Comparison of ENCODE assay signal across 9 cellular contexts in the genomic region with DNA sequence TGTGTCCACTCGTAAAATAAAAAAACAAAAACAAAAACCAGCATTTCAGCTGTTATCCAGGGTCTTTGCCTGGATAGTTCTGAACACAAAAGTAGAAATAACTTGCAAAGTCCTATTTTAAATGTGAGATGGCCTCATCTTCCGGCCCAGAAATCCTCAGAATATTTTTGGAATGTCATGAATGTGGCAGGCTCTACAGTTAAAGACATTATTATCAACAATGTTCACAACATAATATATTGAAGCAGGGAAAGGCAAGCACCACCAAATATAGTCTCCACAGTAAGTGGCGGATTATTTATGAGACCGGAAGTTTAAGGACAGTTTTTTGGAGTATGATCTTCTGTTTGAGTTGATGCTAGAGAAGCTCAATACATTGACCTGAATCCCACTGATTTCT. TPM values are rescaled to one million over a fixed set of nuclear protein-coding genes. Genes with fewer than 3 reads are reported as not detected.
DNase-seq lines count a peak whose midpoint lies in the region; ATAC-seq, FAIRE-seq and TF ChIP-seq lines count a peak whose summit lies in the region.
"Had no signal": no experiment of that assay in that cellular context is flagged by ENCODE, and none has a peak within 500 bp of the region (broad histone marks: within the 10 kb centered on the region; RNA-seq: fewer than 3 reads in every experiment).

No MANE protein-coding gene starts in this region.

- TF ChIP-seq CTCF in HepG2 (CRISPR knock-in tag; IDR thresholded peaks at IDR 0.05) (no peak), type B pancreatic cell (conservative IDR thresholded peaks at IDR 0.05) (no peak)

- H3K27me3 Mint-ChIP-seq in activated naive CD4-positive, alpha-beta T cell treated with anti-CD3 and anti-CD28 coated beads, Interleukin-2, amount 50 U/mL, for 24 hours: peaks cover 11% of the 10 kb centered on the region
- no peaks in the 10 kb centered on the region for H3K27me3 Mint-ChIP-seq in type B pancreatic cell

- no peak for TF ChIP-seq EP300 in HepG2 (IDR thresholded peaks at IDR 0.05; ENCODE audit: low read depth in 2 of 2, low read length in 2 of 2)
- TF ChIP-seq EP300 in HepG2 (CRISPR knock-in tag; IDR thresholded peaks at IDR 0.05; ENCODE audit: borderline replicate concordance): no peak

- CTCF ChIA-PET in HepG2 (lab: Yijun Ruan, JAX; ENCODE audit: low intra/inter-chr PET ratio, low total read pairs): no interaction called here

- FAIRE-seq in HepG2 (lab: Jason Lieb, UNC) (no peak), urothelium cell line (lab: Jason Lieb, UNC) (no peak)

- intact Hi-C loops in HepG2 (cut with micrococcal nuclease; ENCODE audit: unreplicated experiment): no loop called here

- peaks cover 51% of the 10 kb centered on the region for H3K4me1 ChIP-seq in HepG2 (ENCODE audit: insufficient read depth, low read length)

- no peak for DNase-seq in activated naive CD4-positive, alpha-beta T cell treated with anti-CD3 and anti-CD28 coated beads, Interleukin-2, amount 50 U/mL, for 72 hours (ENCODE audit: low spot score in 2 of 2)
- DNase-seq in amniotic epithelial cell (ENCODE audit: low read depth): peak; percentile 55
- DNase-seq in HepG2 (ENCODE audit: low spot score): no peak
- no peak for DNase-seq in type B pancreatic cell (ENCODE audit: extremely low spot score, unreplicated experiment)
- DNase-seq in SHP77 (lab: John Stamatoyannopoulos, UW): no peak
- DNase-seq in urothelium cell line (ENCODE audit: low spot score): no peak
- DNase-seq in SW 1271 (lab: John Stamatoyannopoulos, UW): no peak

- H3K27ac ChIP-seq in HepG2 (ENCODE audit: extremely low read length, insufficient read depth, low read length): peak overlapping the region; percentile 86
- H3K27ac ChIP-seq: epithelial cell of prostate had no signal

- ATAC-seq in activated naive CD4-positive, alpha-beta T cell treated with anti-CD3 and anti-CD28 coated beads, Interleukin-2, amount 50 U/mL, for 72 hours: no peak
- ATAC-seq in HepG2: no peak

- peaks cover 15% of the 10 kb centered on the region for H3K4me1 Mint-ChIP-seq in activated naive CD4-positive, alpha-beta T cell treated with anti-CD3 and anti-CD28 coated beads, Interleukin-2, amount 50 U/mL, for 24 hours
- peaks cover 34% of the 10 kb centered on the region for H3K4me1 Mint-ChIP-seq in type B pancreatic cell (ENCODE audit: unreplicated experiment)

- H3K27me3 ChIP-seq in HepG2 (ENCODE audit: control insufficient read depth in 1 of 2, insufficient read depth in 2 of 2, low read length in 2 of 2): no peaks in the 10 kb centered on the region

- H3K9me3 ChIP-seq in HepG2 (ENCODE audit: low read length): no peaks in the 10 kb centered on the region

- H3K9ac ChIP-seq in HepG2 (ENCODE audit: insufficient read depth, low read depth, low read length): peak overlapping the region; percentile 95

- peak overlapping the region; percentile 90 for H3K4me2 ChIP-seq in HepG2 (ENCODE audit: low read depth, low read length)

- in situ Hi-C loops in HepG2 (cut with HindIII; ENCODE audit: extremely low pct_ligation_motif_present, low pct_unique_long_range_greater_than_20kb): no loop called here

- POLR2A ChIA-PET in HepG2 (lab: Yijun Ruan, JAX): interaction anchor here (1.0 to 1.6 kb wide), 7 partner anchors 10 to 365 kb away, joined by 3 to 7 read pairs (median 3); no protein-coding TSS in a partner anchor

- H3K9me3 Mint-ChIP-seq in activated naive CD4-positive, alpha-beta T cell treated with anti-CD3 and anti-CD28 coated beads, Interleukin-2, amount 50 U/mL, for 24 hours: no peaks in the 10 kb centered on the region
- no peaks in the 10 kb centered on the region for H3K9me3 Mint-ChIP-seq in activated naive CD4-positive, alpha-beta T cell treated with anti-CD3 and anti-CD28 coated beads, Interleukin-2, amount 50 U/mL, for 72 hours
- H3K9me3 Mint-ChIP-seq in type B pancreatic cell: peaks cover 6% of the 10 kb centered on the region

- 67% methylated on average over 4 of the region's 4 CpGs for WGBS in HepG2 (ENCODE audit: low lambda C conversion rate)

- H3K27ac Mint-ChIP-seq in activated naive CD4-positive, alpha-beta T cell treated with anti-CD3 and anti-CD28 coated beads, Interleukin-2, amount 50 U/mL, for 24 hours: no peak overlapping the region
- H3K27ac Mint-ChIP-seq in activated naive CD4-positive, alpha-beta T cell treated with anti-CD3 and anti-CD28 coated beads, Interleukin-2, amount 50 U/mL, for 72 hours: no peak overlapping the region
- H3K27ac Mint-ChIP-seq in type B pancreatic cell: peak overlapping the region; percentile 95

- no peak for TF ChIP-seq RAD21 in HepG2 (CRISPR knock-in tag; IDR thresholded peaks at IDR 0.05)

- H3K36me3 ChIP-seq in HepG2 (replicated peaks in 1 of 2; ENCODE audit: control insufficient read depth in 1 of 2, insufficient read depth in 2 of 2, low read length in 2 of 2): no peaks in the 10 kb centered on the region; a peak in 1 of 5 replicates

- TSS peak; percentile 86 for BruUV-seq in HepG2 (replicated peaks; lab: Mats Ljungman, UMichigan)

- H3K79me2 ChIP-seq in HepG2 (ENCODE audit: insufficient read depth, low read length): peaks cover 13% of the 10 kb centered on the region

- H3K4me3 ChIP-seq in HepG2 (replicated peaks in 1 of 3; ENCODE audit: insufficient read depth in 1 of 3, low read depth in 2 of 3, low read length in 3 of 3): peak overlapping the region; percentile 62 to 79 (median 71); a peak in 5 of 6 replicates

- no peaks in the 10 kb centered on the region for H4K20me1 ChIP-seq in HepG2 (ENCODE audit: insufficient read depth, low read length)

- TF ChIP-seq POLR2A in HepG2 (IDR thresholded peaks at IDR 0.05; ENCODE audit: insufficient read depth in 1 of 2, low read depth in 2 of 2, low read length in 2 of 2): no peak

- no peaks in the 10 kb centered on the region for H3K36me3 Mint-ChIP-seq in activated naive CD4-positive, alpha-beta T cell treated with anti-CD3 and anti-CD28 coated beads, Interleukin-2, amount 50 U/mL, for 24 hours
- no peaks in the 10 kb centered on the region for H3K36me3 Mint-ChIP-seq in activated naive CD4-positive, alpha-beta T cell treated with anti-CD3 and anti-CD28 coated beads, Interleukin-2, amount 50 U/mL, for 72 hours
- H3K36me3 Mint-ChIP-seq in type B pancreatic cell: peaks cover 5% of the 10 kb centered on the region

- H3K4me3 Mint-ChIP-seq in activated naive CD4-positive, alpha-beta T cell treated with anti-CD3 and anti-CD28 coated beads, Interleukin-2, amount 50 U/mL, for 24 hours: peak overlapping the region; percentile 85
- peak overlapping the region; percentile 91 for H3K4me3 Mint-ChIP-seq in type B pancreatic cell

- H2AFZ ChIP-seq in HepG2 (ENCODE audit: low read length): no peak overlapping the region

TF ChIP-seq in HepG2, 621 proteins besides CTCF, POLR2A, EP300 and RAD21 (continues in another document):
- no peak for TF ChIP-seq FOXA1 (IDR thresholded peaks at IDR 0.05)
- no peak for TF ChIP-seq FOXA1 (CRISPR knock-in tag; IDR thresholded peaks at IDR 0.05)
- TF ChIP-seq CHCHD3 (CRISPR knock-in tag; IDR thresholded peaks at IDR 0.05): no peak
- TF ChIP-seq PHB2 (IDR thresholded peaks at IDR 0.05; ENCODE audit: partially characterized antibody): no peak
- no peak for TF ChIP-seq ZNF879 (CRISPR knock-in tag; IDR thresholded peaks at IDR 0.05)
- TF ChIP-seq ZNF207 (IDR thresholded peaks at IDR 0.05; ENCODE audit: borderline replicate concordance): no peak
- TF ChIP-seq, protein P1, sequence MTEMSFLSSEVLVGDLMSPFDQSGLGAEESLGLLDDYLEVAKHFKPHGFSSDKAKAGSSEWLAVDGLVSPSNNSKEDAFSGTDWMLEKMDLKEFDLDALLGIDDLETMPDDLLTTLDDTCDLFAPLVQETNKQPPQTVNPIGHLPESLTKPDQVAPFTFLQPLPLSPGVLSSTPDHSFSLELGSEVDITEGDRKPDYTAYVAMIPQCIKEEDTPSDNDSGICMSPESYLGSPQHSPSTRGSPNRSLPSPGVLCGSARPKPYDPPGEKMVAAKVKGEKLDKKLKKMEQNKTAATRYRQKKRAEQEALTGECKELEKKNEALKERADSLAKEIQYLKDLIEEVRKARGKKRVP (CRISPR knock-in tag; IDR thresholded peaks at IDR 0.05): no peak
- no peak for TF ChIP-seq ZC3H4 (CRISPR knock-in tag; IDR thresholded peaks at IDR 0.05; ENCODE audit: borderline replicate concordance)
- no peak for TF ChIP-seq CEBPB (IDR thresholded peaks at IDR 0.05; ENCODE audit: borderline replicate concordance, low read depth, low read length)
- TF ChIP-seq SAFB2 (CRISPR knock-in tag; IDR thresholded peaks at IDR 0.05; ENCODE audit: borderline replicate concordance, low read depth): no peak
- TF ChIP-seq SMARCC2 (IDR thresholded peaks at IDR 0.05): no peak
- no peak for TF ChIP-seq NFATC3 (CRISPR knock-in tag; IDR thresholded peaks at IDR 0.05)

RNA-seq across cellular contexts. Expression of gene C1orf198, which starts 1.2 kb away (rescaled TPM):
- 1 to 10 TPM; 5.4 to 8.8 TPM for total RNA-seq in activated naive CD4-positive, alpha-beta T cell treated with anti-CD3 and anti-CD28 coated beads, Interleukin-2, amount 50 U/mL, for 72 hours
- total RNA-seq in HepG2 (2016; rRNA removed; fragmentation: Illumina TruSeq; extraction: Trizol) (13.4 and 16.0 TPM in 2 replicates), type B pancreatic cell (ENCODE audit: low replicate concordance) (42.1 and 62.5 TPM in 2 replicates)
- total RNA-seq in HepG2 (2016; cell fraction: cytosol; rRNA removed; fragmentation: Illumina TruSeq; extraction: Trizol; ENCODE audit: low read depth): 1.5 and 2.5 TPM in 2 replicates
- total RNA-seq in HepG2 (2016; cell fraction: insoluble cytoplasmic fraction; rRNA removed; fragmentation: Illumina TruSeq; extraction: Trizol): 13.4 and 14.5 TPM in 2 replicates
- 8.6 and 8.8 TPM in 2 replicates for total RNA-seq in HepG2 (2016; cell fraction: membrane; rRNA removed; fragmentation: Illumina TruSeq; extraction: Trizol)
- total RNA-seq in HepG2 (2016; cell fraction: nucleus; rRNA removed; fragmentation: Illumina TruSeq; extraction: Trizol): 8.3 and 9.9 TPM in 2 replicates
- polyA plus RNA-seq in HepG2 (2011; rRNA removed): 12.7 and 13.7 TPM in 2 replicates
- 11.3 and 13.6 TPM in 2 replicates for polyA plus RNA-seq in HepG2 (2011; cell fraction: cytosol; rRNA removed)
- 16.2 and 18.1 TPM in 2 replicates for polyA plus RNA-seq in HepG2 (2011; cell fraction: nucleus; rRNA removed)
- polyA plus RNA-seq in HepG2 (2012): 8.9 and 9.1 TPM in 2 replicates
- 1.5 and 1.6 TPM in 2 replicates for polyA plus RNA-seq in HepG2 (2016; cell fraction: cytosol; fragmentation: Illumina TruSeq; extraction: Trizol; ENCODE audit: low read depth)
- polyA plus RNA-seq in HepG2 (2016; cell fraction: insoluble cytoplasmic fraction; fragmentation: Illumina TruSeq; extraction: Trizol; ENCODE audit: low read depth): 19.1 and 21.4 TPM in 2 replicates
- polyA plus RNA-seq in HepG2 (2016; cell fraction: membrane; fragmentation: Illumina TruSeq; extraction: Trizol; ENCODE audit: low read depth): 6.0 and 6.2 TPM in 2 replicates
- polyA plus RNA-seq in HepG2 (2016; cell fraction: nucleus; fragmentation: Illumina TruSeq; extraction: Trizol; ENCODE audit: insufficient read depth, low read depth): 16.8 and 17.0 TPM in 2 replicates
- polyA minus RNA-seq in HepG2 (2011; rRNA and poly(A)+ RNA removed; ENCODE audit: low replicate concordance): 15.9 and 27.8 TPM in 2 replicates
- polyA minus RNA-seq in HepG2 (2011; cell fraction: cytosol; rRNA and poly(A)+ RNA removed): 14.3 and 14.7 TPM in 2 replicates
- polyA minus RNA-seq in HepG2 (2011; cell fraction: nucleus; rRNA and poly(A)+ RNA removed): 12.6 and 12.7 TPM in 2 replicates
